Comparison of ENCODE assay signal across 1 cellular context in genomic region chr21:34536311-34536710, GRCh38.
TF ChIP-seq lines count a peak whose summit lies in the region.

No MANE protein-coding gene starts in this region.

TF ChIP-seq in WTC11, 78 proteins besides CTCF, POLR2A, EP300 and RAD21 (continued from another document):
- TF ChIP-seq USF1 (CRISPR knock-in tag; IDR thresholded peaks at IDR 0.05) (no peak), EMX1 (CRISPR knock-in tag; IDR thresholded peaks at IDR 0.05) (no peak), FOXK1 (CRISPR knock-in tag; IDR thresholded peaks at IDR 0.05) (no peak), TEAD1 (CRISPR knock-in tag; IDR thresholded peaks at IDR 0.05) (no peak), MAX (CRISPR knock-in tag; IDR thresholded peaks at IDR 0.05) (no peak), SMAD3 (CRISPR knock-in tag; IDR thresholded peaks at IDR 0.05; ENCODE audit: borderline replicate concordance) (no peak), NFATC4 (CRISPR knock-in tag; IDR thresholded peaks at IDR 0.05) (no peak)
